Comparison of ENCODE assay signal across 1 cellular context in genomic region chr19:12767150-12767549, GRCh38.
TF ChIP-seq lines count a peak whose summit lies in the region.

No MANE protein-coding gene starts in this region.

TF ChIP-seq in GM23338, 12 proteins besides CTCF, POLR2A, EP300 and RAD21:
- TF ChIP-seq ZNF331 (CRISPR knock-in tag; IDR thresholded peaks at IDR 0.05; ENCODE audit: low read depth) (no peak), CREB1 (CRISPR knock-in tag; IDR thresholded peaks at IDR 0.05; ENCODE audit: low read depth) (no peak), NANOG (IDR thresholded peaks at IDR 0.05; ENCODE audit: borderline replicate concordance) (no peak), EZH2 (IDR thresholded peaks at IDR 0.05; ENCODE audit: low read depth, unreplicated experiment) (no peak), ZNF114 (CRISPR knock-in tag; IDR thresholded peaks at IDR 0.05) (no peak), ZNF462 (CRISPR knock-in tag; IDR thresholded peaks at IDR 0.05) (no peak), JUNB (IDR thresholded peaks at IDR 0.05; ENCODE audit: unreplicated experiment) (no peak), REST (IDR thresholded peaks at IDR 0.05; ENCODE audit: unreplicated experiment) (no peak), STAT1 (IDR thresholded peaks at IDR 0.05; ENCODE audit: unreplicated experiment) (no peak), POLR2AphosphoS5 (IDR thresholded peaks at IDR 0.05; ENCODE audit: low read depth) (no peak)
TF ChIP-seq in GM23338: peak in this region for 0.
